20 cellular contexts compared by ENCODE assay signal in genomic region chr21:39891111-39891510, GRCh38. TPM values are rescaled to one million over a fixed set of nuclear protein-coding genes. Genes with fewer than 3 reads are reported as not detected.
DNase-seq lines count a peak whose midpoint lies in the region; ATAC-seq and TF ChIP-seq lines count a peak whose summit lies in the region.
"Had no signal": no experiment of that assay in that cellular context is flagged by ENCODE, and none has a peak within 500 bp of the region (broad histone marks: within the 10 kb centered on the region; RNA-seq: fewer than 3 reads in every experiment).

No MANE protein-coding gene starts in this region.

- peak; percentile 77 for ATAC-seq in sciatic nerve

- H3K27ac ChIP-seq in HEK293 (ENCODE audit: extremely low read depth, low read depth, low read length) (no peak overlapping the region), neural progenitor cell (no peak overlapping the region), thyroid gland (peak overlapping the region; percentile 18 to 71 (median 65))
- H3K27ac ChIP-seq: BLaER1, HL-60 had no signal

- no peaks in the 10 kb centered on the region for H3K27me3 Mint-ChIP-seq in neural progenitor cell (ENCODE audit: insufficient read depth, low read depth)
- H3K27me3 Mint-ChIP-seq: CD4-positive, alpha-beta memory T cell had no signal

- H3K4me1 Mint-ChIP-seq in neural progenitor cell: peaks cover 6% of the 10 kb centered on the region
- H3K4me1 Mint-ChIP-seq: CD14-positive monocyte; CD4-positive, alpha-beta memory T cell had no signal

- H3K4me3 ChIP-seq in HEK293 (ENCODE audit: low read depth, low read length) (no peak overlapping the region), neural progenitor cell (no peak overlapping the region), thyroid gland (replicated peaks in 1 of 3) (no peak overlapping the region), lower leg skin (ENCODE audit: low read depth, poor library complexity, severe bottlenecking) (no peak overlapping the region)
- H3K4me3 ChIP-seq: BLaER1 had no signal

- H3K9me3 ChIP-seq in HEK293 (ENCODE audit: control insufficient read depth, insufficient read depth, low read depth, low read length) (no peaks in the 10 kb centered on the region), neural progenitor cell (ENCODE audit: low read depth) (no peaks in the 10 kb centered on the region), thyroid gland (no peaks in the 10 kb centered on the region)
- H3K9me3 ChIP-seq: BLaER1 had no signal

- H3K4me1 ChIP-seq in HEK293 (ENCODE audit: control insufficient read depth, insufficient read depth, low read length): no peaks in the 10 kb centered on the region
- H3K4me1 ChIP-seq in neural progenitor cell: no peaks in the 10 kb centered on the region
- H3K4me1 ChIP-seq in thyroid gland: peaks cover 22 to 30% of the 10 kb centered on the region in 2 donors
- H3K4me1 ChIP-seq: BLaER1 had no signal

- no peaks in the 10 kb centered on the region for H3K79me2 ChIP-seq in neural progenitor cell (ENCODE audit: low read depth)

- H3K4me3 Mint-ChIP-seq in neural progenitor cell: no peak overlapping the region
- H3K4me3 Mint-ChIP-seq: CD14-positive monocyte; CD4-positive, alpha-beta memory T cell had no signal

- H3K27ac Mint-ChIP-seq in neural progenitor cell: peak overlapping the region; percentile 7
- H3K27ac Mint-ChIP-seq: CD14-positive monocyte; CD4-positive, alpha-beta memory T cell had no signal

- no peak overlapping the region for H2AFZ ChIP-seq in neural progenitor cell (replicated peaks)

- DNase-seq in neural progenitor cell (ENCODE audit: low spot score) (no peak), sciatic nerve (ENCODE audit: low spot score) (no peak), thyroid gland (no peak), NCI-H2196 treated with DMSO at 0.1 percent for 48 hours (lab: John Stamatoyannopoulos, UW; ENCODE audit: unreplicated experiment) (no peak), lower leg skin (ENCODE audit: low spot score in 2 of 2) (no peak), LoVo (ENCODE audit: low spot score) (no peak), globus pallidus (ENCODE audit: low spot score) (no peak)
- DNase-seq: 8988T; Calu3; CD4-positive, alpha-beta memory T cell; DMS79 treated with DMSO at 0.1 percent for 48 hours; GF-D8; GOT3; H7 had no signal

- TF ChIP-seq POLR2A in thyroid gland (IDR thresholded peaks at IDR 0.05) (no peak), lower leg skin (IDR thresholded peaks at IDR 0.05) (no peak)

- H3K9ac ChIP-seq in neural progenitor cell: no peak overlapping the region
- H3K9ac ChIP-seq: BLaER1 had no signal

- TF ChIP-seq CTCF in HEK293 (tag by site-specific recombination; IDR thresholded peaks at IDR 0.05) (no peak), neural progenitor cell (IDR thresholded peaks at IDR 0.05) (no peak), thyroid gland (IDR thresholded peaks at IDR 0.05) (no peak), lower leg skin (IDR thresholded peaks at IDR 0.05) (no peak)

- intact Hi-C loops in sciatic nerve (cut with DNase I): no loop called here
- intact Hi-C loops in thyroid gland (cut with DNase I): no loop called here
- intact Hi-C loops in lower leg skin (cut with DNase I; ENCODE audit: low total_unique reads): no loop called here

- H3K27me3 ChIP-seq in neural progenitor cell (no peaks in the 10 kb centered on the region), thyroid gland (no peaks in the 10 kb centered on the region)
- H3K27me3 ChIP-seq: BLaER1 had no signal

- no peaks in the 10 kb centered on the region for H3K36me3 Mint-ChIP-seq in neural progenitor cell
- H3K36me3 Mint-ChIP-seq: CD14-positive monocyte; CD4-positive, alpha-beta memory T cell had no signal

- peaks cover 7% of the 10 kb centered on the region for H3K9me3 Mint-ChIP-seq in neural progenitor cell

- no peaks in the 10 kb centered on the region for H3F3A ChIP-seq in neural progenitor cell (ENCODE audit: low read depth)

- WGBS in thyroid gland, 2 donors: 80 to 85% methylated on average over 5 of the region's 5 CpGs
- 53 to 67% methylated on average over 5 of the region's 5 CpGs for WGBS in lower leg skin, 2 donors

- H3K4me2 ChIP-seq in neural progenitor cell: no peak overlapping the region
- H3K4me2 ChIP-seq: BLaER1 had no signal

- POLR2A ChIA-PET in HEK293 (lab: Yijun Ruan, JAX): no interaction called here

- no peaks in the 10 kb centered on the region for H3K36me3 ChIP-seq in HEK293 (ENCODE audit: control insufficient read depth in 2 of 2, insufficient read depth in 1 of 2, low read length in 2 of 2)
- H3K36me3 ChIP-seq in neural progenitor cell: no peaks in the 10 kb centered on the region
- H3K36me3 ChIP-seq in thyroid gland: no peaks in the 10 kb centered on the region
- H3K36me3 ChIP-seq: BLaER1 had no signal

- no peaks in the 10 kb centered on the region for H4K20me1 ChIP-seq in neural progenitor cell (ENCODE audit: low read depth)
- H4K20me1 ChIP-seq: BLaER1 had no signal

- CTCF ChIA-PET in HEK293 (lab: Yijun Ruan, JAX): interaction anchor here (0.6 to 1.2 kb wide), 2 partner anchors 24 to 39 kb away, joined by 3 to 4 read pairs; partner anchors contain the start of gene PCP4

TF ChIP-seq in HEK293, 187 proteins besides CTCF, POLR2A, EP300 and RAD21:
- TF ChIP-seq KLF7 (tag by site-specific recombination; IDR thresholded peaks at IDR 0.05; ENCODE audit: borderline replicate concordance): no peak
- TF ChIP-seq ZFHX2 (tag by site-specific recombination; conservative IDR thresholded peaks at IDR 0.05): peak; percentile 62
- no peak for TF ChIP-seq ZNF341 (tag by site-specific recombination; IDR thresholded peaks at IDR 0.05; ENCODE audit: low read depth)
- no peak for TF ChIP-seq ZNF146 (tag by site-specific recombination; IDR thresholded peaks at IDR 0.05)
- peak; percentile 77 for TF ChIP-seq EGR2 (tag by site-specific recombination; IDR thresholded peaks at IDR 0.05; ENCODE audit: low read depth)

RNA-seq across cellular contexts. Expression of gene PCP4, which starts 23.9 kb away (rescaled TPM):
- 0.81 TPM in 1 of 2 replicates, not detected in the other for total RNA-seq in neural progenitor cell (ENCODE audit: low replicate concordance)
- 8.5 TPM for total RNA-seq in sciatic nerve
- total RNA-seq in thyroid gland: 100 to 1,000 TPM in 3 of 4 donors, 10 to 100 TPM in 1; 67.9 to 318 (median 238) TPM
- 1 to 10 TPM in 3 of 4 donors, under 1 TPM in 1; 0.83 to 5.8 (median 1.2) TPM for total RNA-seq in lower leg skin
- total RNA-seq: A673; Calu3; CD4-positive, alpha-beta memory T cell; HT1080 had no signal

Comparison
In these comparisons a context has a peak if more than half of its experiments do, and no peak if none do; other contexts are left out.
1. H3K27ac ChIP-seq: peak in thyroid gland (3 of 3); none in HEK293 (single experiment) and neural progenitor cell (single experiment).